2 cellular contexts compared by ENCODE assay signal in genomic region chr19:5891572-5891937, GRCh38.
TF ChIP-seq lines count a peak whose summit lies in the region.

No MANE protein-coding gene starts in this region.

TF ChIP-seq in IMR-90, 13 proteins besides CTCF, POLR2A, EP300 and RAD21:
- TF ChIP-seq FOS (IDR thresholded peaks at IDR 0.05; ENCODE audit: low read depth, low read length) (no peak), SMC3 (IDR thresholded peaks at IDR 0.05; ENCODE audit: low read depth, low read length) (no peak), MAFK (IDR thresholded peaks at IDR 0.05; ENCODE audit: low read depth, low read length) (no peak), RFX5 (IDR thresholded peaks at IDR 0.05; ENCODE audit: low read depth, low read length) (no peak), NFE2L2 (IDR thresholded peaks at IDR 0.05; ENCODE audit: low read depth, low read length) (no peak), MXI1 (IDR thresholded peaks at IDR 0.05; ENCODE audit: borderline replicate concordance, low read depth, low read length) (no peak), RCOR1 (IDR thresholded peaks at IDR 0.05; ENCODE audit: insufficient replicate concordance, low read length) (no peak), CEBPB (IDR thresholded peaks at IDR 0.05; ENCODE audit: low read depth, low read length) (no peak), USF2 (IDR thresholded peaks at IDR 0.05; ENCODE audit: low read depth, low read length) (no peak), MAZ (IDR thresholded peaks at IDR 0.05; ENCODE audit: borderline replicate concordance, low read depth, low read length) (no peak), BHLHE40 (IDR thresholded peaks at IDR 0.05; ENCODE audit: low read depth, low read length) (no peak), CHD1 (IDR thresholded peaks at IDR 0.05; ENCODE audit: low read depth, low read length) (no peak), ELK1 (IDR thresholded peaks at IDR 0.05; ENCODE audit: borderline replicate concordance, low read depth, low read length) (no peak)

TF ChIP-seq in K562, 482 proteins besides CTCF, POLR2A, EP300 and RAD21:
- no peak for TF ChIP-seq SMARCA5 (IDR thresholded peaks at IDR 0.05)
- TF ChIP-seq ZMIZ1 (IDR thresholded peaks at IDR 0.05; ENCODE audit: low read depth in 2 of 2, low read length in 2 of 2) = no peak
- no peak for TF ChIP-seq ZNF449 (CRISPR knock-in tag; IDR thresholded peaks at IDR 0.05)
- no peak for TF ChIP-seq HNRNPH1 (optimal IDR thresholded peaks at IDR 0.05; ENCODE audit: low read depth, low read length)
- TF ChIP-seq MYNN (IDR thresholded peaks at IDR 0.05) = 0 out of 2 replicates have a peak, but pooled peaks have one; percentile 46
- no peak for TF ChIP-seq MYNN (CRISPR knock-in tag; IDR thresholded peaks at IDR 0.05)
- no peak for TF ChIP-seq ZNF197 (CRISPR knock-in tag; IDR thresholded peaks at IDR 0.05; ENCODE audit: low read depth)
- TF ChIP-seq GTF2F1 (IDR thresholded peaks at IDR 0.05; ENCODE audit: low read depth, low read length) = no peak
- no peak for TF ChIP-seq E2F6 (IDR thresholded peaks at IDR 0.05; ENCODE audit: borderline replicate concordance in 1 of 2, extremely low read depth in 1 of 2, insufficient read depth in 1 of 2, insufficient read length in 1 of 2, low read depth in 1 of 2, low read length in 1 of 2, poor library complexity in 1 of 2, severe bottlenecking in 1 of 2)
- 0 out of 2 replicates have a peak, but pooled peaks have one; percentile 34 for TF ChIP-seq PTBP1 (IDR thresholded peaks at IDR 0.05; ENCODE audit: low read depth, low read length)
- TF ChIP-seq ZC3H11A (IDR thresholded peaks at IDR 0.05; ENCODE audit: low read depth, low read length) = no peak
- TF ChIP-seq E2F1 (CRISPR knock-in tag; IDR thresholded peaks at IDR 0.05) = no peak
- TF ChIP-seq DIDO1 (tag; IDR thresholded peaks at IDR 0.05; ENCODE audit: low read depth) = no peak
- no peak for TF ChIP-seq NCOA6 (IDR thresholded peaks at IDR 0.05)
- no peak for TF ChIP-seq ZNF12 (CRISPR knock-in tag; IDR thresholded peaks at IDR 0.05)
- TF ChIP-seq COPS2 (conservative IDR thresholded peaks at IDR 0.05) = no peak
- no peak for TF ChIP-seq CSDE1 (IDR thresholded peaks at IDR 0.05)
- no peak for TF ChIP-seq ZNF280B (CRISPR knock-in tag; IDR thresholded peaks at IDR 0.05)
- no peak for TF ChIP-seq HOMEZ (CRISPR knock-in tag; IDR thresholded peaks at IDR 0.05)
- no peak for TF ChIP-seq NONO (IDR thresholded peaks at IDR 0.05; ENCODE audit: low read depth in 2 of 2, low read length in 1 of 2)
- TF ChIP-seq KAT7 (CRISPR knock-in tag; IDR thresholded peaks at IDR 0.05; ENCODE audit: borderline replicate concordance) = no peak
- no peak for TF ChIP-seq TOE1 (IDR thresholded peaks at IDR 0.05; ENCODE audit: borderline replicate concordance)
- TF ChIP-seq TOE1 (CRISPR knock-in tag; IDR thresholded peaks at IDR 0.05; ENCODE audit: borderline replicate concordance, low read depth) = no peak
- TF ChIP-seq KDM5B (IDR thresholded peaks at IDR 0.05; ENCODE audit: insufficient replicate concordance, low read depth, low read length) = peak; percentile 45
- TF ChIP-seq THAP12 (CRISPR knock-in tag; IDR thresholded peaks at IDR 0.05) = peak; percentile 20; the same call in 1 of the 2 replicates
- peak; percentile 35 for TF ChIP-seq POLR2B (IDR thresholded peaks at IDR 0.05; ENCODE audit: low read depth, partially characterized antibody)
- TF ChIP-seq SIRT6 (IDR thresholded peaks at IDR 0.05; ENCODE audit: low read depth, low read length) = peak; percentile 74
- peak; percentile 50; the same call in 1 of the 2 replicates for TF ChIP-seq SUPT5H (IDR thresholded peaks at IDR 0.05)
- TF ChIP-seq POLR2AphosphoS5 (IDR thresholded peaks at IDR 0.05; ENCODE audit: control insufficient read depth, insufficient read depth, low read depth, low read length) = peak; percentile 9; the same call in 1 of the 2 replicates
- TF ChIP-seq ZNF512 (tag; IDR thresholded peaks at IDR 0.05) = no peak
- TF ChIP-seq DLX4 (CRISPR knock-in tag; IDR thresholded peaks at IDR 0.05) = no peak
- TF ChIP-seq STAG1 (CRISPR knock-in tag; IDR thresholded peaks at IDR 0.05; ENCODE audit: borderline replicate concordance) = no peak
- TF ChIP-seq ZNF583 (CRISPR knock-in tag; IDR thresholded peaks at IDR 0.05) = no peak
- TF ChIP-seq ZFP36 (IDR thresholded peaks at IDR 0.05; ENCODE audit: low read depth, low read length, partially characterized antibody) = peak; percentile 87
